ENCODE assay signal across 20 cellular contexts in genomic region chr20:43461894-43462293, GRCh38. TPM values are rescaled to one million over a fixed set of nuclear protein-coding genes. Genes with fewer than 3 reads are reported as not detected.
DNase-seq lines count a peak whose midpoint lies in the region; ATAC-seq, FAIRE-seq and TF ChIP-seq lines count a peak whose summit lies in the region.
"Had no signal": no experiment of that assay in that cellular context is flagged by ENCODE, and none has a peak within 500 bp of the region (broad histone marks: within the 10 kb centered on the region; RNA-seq: fewer than 3 reads in every experiment).

No MANE protein-coding gene starts in this region.

- H3K9me3 ChIP-seq in DND-41 (ENCODE audit: insufficient read depth, low read length, severe bottlenecking) = no peaks in the 10 kb centered on the region
- H3K9me3 ChIP-seq in Loucy (ENCODE audit: insufficient read depth, low read depth, low read length) = no peaks in the 10 kb centered on the region
- H3K9me3 ChIP-seq in adipocyte (ENCODE audit: control insufficient read depth, low read length) = no peaks in the 10 kb centered on the region
- H3K9me3 ChIP-seq in neural progenitor cell (ENCODE audit: low read depth) = no peaks in the 10 kb centered on the region
- no peaks in the 10 kb centered on the region for H3K9me3 ChIP-seq in kidney (ENCODE audit: control insufficient read depth in 1 of 2, low read length in 2 of 2)

- peak overlapping the region; percentile 17; the same call in 1 of the 2 replicates for H3K4me2 ChIP-seq in DND-41 (ENCODE audit: insufficient read depth, low read length)
- peak overlapping the region; percentile 100 for H3K4me2 ChIP-seq in Loucy (ENCODE audit: low read depth, low read length, poor library complexity, severe bottlenecking)
- no peak overlapping the region for H3K4me2 ChIP-seq in neural progenitor cell

- peaks cover 60% of the 10 kb centered on the region for H3K79me2 ChIP-seq in DND-41 (ENCODE audit: insufficient read depth, low read length)
- peaks cover 69% of the 10 kb centered on the region for H3K79me2 ChIP-seq in Loucy (ENCODE audit: insufficient read depth, low read length)
- H3K79me2 ChIP-seq in neural progenitor cell (ENCODE audit: low read depth) = peaks cover 62% of the 10 kb centered on the region

- H3K4me3 ChIP-seq in DND-41 (ENCODE audit: low read depth in 1 of 2, low read length in 2 of 2) (no peak overlapping the region), Loucy (ENCODE audit: low read length, poor library complexity, severe bottlenecking) (peak overlapping the region; percentile 45), adipocyte (ENCODE audit: low read length) (no peak overlapping the region), neural progenitor cell (peak overlapping the region; percentile 13), kidney (ENCODE audit: low read length in 2 of 2) (no peak overlapping the region)
- H3K4me3 ChIP-seq: GM23248 had no signal

- no peak overlapping the region for H2AFZ ChIP-seq in DND-41 (ENCODE audit: low read depth, low read length)
- no peak overlapping the region for H2AFZ ChIP-seq in Loucy (ENCODE audit: low read length)
- H2AFZ ChIP-seq in neural progenitor cell (replicated peaks) = no peak overlapping the region
- H2AFZ ChIP-seq: GM23248 had no signal

- H3K36me3 Mint-ChIP-seq in neural progenitor cell = peaks cover 54% of the 10 kb centered on the region
- H3K36me3 Mint-ChIP-seq in T-helper 2 cell treated with Interferon-gamma antibody and Interleukin-4, amounts not matched to agents 5 μg/mL and 100 μg/mL, for 36 hours (ENCODE audit: low read depth) = peaks cover 77% of the 10 kb centered on the region

- H3K27ac ChIP-seq in DND-41 (ENCODE audit: low read length) (no peak overlapping the region), neural progenitor cell (peak overlapping the region; percentile 8), kidney (ENCODE audit: low read depth in 2 of 2, low read length in 2 of 2) (no peak overlapping the region)
- H3K27ac ChIP-seq: brain microvascular endothelial cell, epithelial cell of prostate, GM23248 had no signal

- H3K9ac ChIP-seq in DND-41 (ENCODE audit: low read depth, low read length) = no peak overlapping the region
- H3K9ac ChIP-seq in Loucy (ENCODE audit: low read depth, low read length, poor library complexity, severe bottlenecking) = peak overlapping the region; percentile 21
- peak overlapping the region; percentile 35 for H3K9ac ChIP-seq in adipocyte (ENCODE audit: low read length)
- no peak overlapping the region for H3K9ac ChIP-seq in neural progenitor cell
- no peak overlapping the region for H3K9ac ChIP-seq in kidney (ENCODE audit: low read length in 2 of 2)
- H3K9ac ChIP-seq: GM23248 had no signal

- H3K9me2 ChIP-seq in Loucy (replicated peaks; ENCODE audit: low read depth, low read length) = no peaks in the 10 kb centered on the region

- H4K20me1 ChIP-seq in DND-41 (ENCODE audit: insufficient read depth, low read length) = peaks cover 75% of the 10 kb centered on the region
- peaks cover 75% of the 10 kb centered on the region for H4K20me1 ChIP-seq in Loucy (ENCODE audit: insufficient read depth, low read length, poor library complexity, severe bottlenecking)
- peaks cover 64% of the 10 kb centered on the region for H4K20me1 ChIP-seq in neural progenitor cell (ENCODE audit: low read depth)

- H3F3A ChIP-seq in Loucy (ENCODE audit: low read depth) = no peaks in the 10 kb centered on the region; the same call in 1 of the 2 replicates
- H3F3A ChIP-seq in neural progenitor cell (ENCODE audit: low read depth) = peaks cover 68% of the 10 kb centered on the region

- peaks cover 83% of the 10 kb centered on the region for H3K36me3 ChIP-seq in DND-41 (ENCODE audit: insufficient read depth, low read length)
- H3K36me3 ChIP-seq in Loucy (ENCODE audit: insufficient read depth, low read length) = peaks cover 70% of the 10 kb centered on the region
- H3K36me3 ChIP-seq in adipocyte (ENCODE audit: control insufficient read depth, insufficient read depth, low read length, severe bottlenecking) = peaks cover 80% of the 10 kb centered on the region
- H3K36me3 ChIP-seq in neural progenitor cell = peaks cover 21% of the 10 kb centered on the region
- peaks cover 36 to 62% of the 10 kb centered on the region in 2 donors for H3K36me3 ChIP-seq in kidney (ENCODE audit: control insufficient read depth in 1 of 2, insufficient read depth in 2 of 2, low read length in 2 of 2)

- DNase-seq in DND-41 = no peak
- no peak for DNase-seq in adipocyte (ENCODE audit: low read depth)
- no peak for DNase-seq in neural progenitor cell (ENCODE audit: low spot score)
- no peak for DNase-seq in kidney
- no peak for DNase-seq in mucosa of gallbladder (ENCODE audit: low spot score)
- DNase-seq in T-helper 2 cell treated with Interferon-gamma antibody and Interleukin-4, amounts not matched to agents 5 μg/mL and 100 μg/mL, for 36 hours (ENCODE audit: low spot score) = no peak
- DNase-seq: activated CD8-positive, alpha-beta memory T cell treated with anti-CD3 and anti-CD28 coated beads for 24 hours; activated T-cell treated with anti-CD3 and anti-CD28 coated beads, Interleukin-2, amount 50 U/mL, for 48 hours; brain microvascular endothelial cell; GM23248; MM.1S; NCI-H1417 treated with DMSO at 0.1 percent for 48 hours; NCI-H446 treated with DMSO at 0.1 percent for 48 hours; Right ventricle myocardium superior; stimulated activated CD4-positive, alpha-beta T cell treated with anti-CD3 and anti-CD28 coated beads, Interleukin-12 subunit alpha, Interleukin-12 subunit beta, amount 100 ng/mL, for 4 hours; stimulated activated CD4-positive, alpha-beta T cell treated with anti-CD3 and anti-CD28 coated beads, Interleukin-4, amount 100 ng/mL, for 4 hours; stimulated activated naive CD4-positive, alpha-beta T cell treated with Interleukin-2 at 50 U/mL for 16 hours; T1000 had no signal

- no peak for TF ChIP-seq CTCF in DND-41 (IDR thresholded peaks at IDR 0.05; ENCODE audit: borderline replicate concordance, extremely low read depth, low read length, poor library complexity, severe bottlenecking)
- no peak for TF ChIP-seq CTCF in Loucy (conservative IDR thresholded peaks at IDR 0.05; ENCODE audit: low read length)
- no peak for TF ChIP-seq CTCF in neural progenitor cell (IDR thresholded peaks at IDR 0.05)
- no peak for TF ChIP-seq CTCF in kidney (IDR thresholded peaks at IDR 0.05; ENCODE audit: borderline replicate concordance, extremely low read depth, insufficient read depth)

- no peak overlapping the region for H3K4me3 Mint-ChIP-seq in neural progenitor cell
- H3K4me3 Mint-ChIP-seq in T-helper 2 cell treated with Interferon-gamma antibody and Interleukin-4, amounts not matched to agents 5 μg/mL and 100 μg/mL, for 36 hours = no peak overlapping the region

- H3K4me1 ChIP-seq in DND-41 (ENCODE audit: insufficient read depth, low read length) (peaks cover 34% of the 10 kb centered on the region), Loucy (ENCODE audit: insufficient read depth, low read length, poor library complexity, severe bottlenecking) (peaks cover 43% of the 10 kb centered on the region), adipocyte (ENCODE audit: control insufficient read depth, insufficient read depth, low read length) (peaks cover 33% of the 10 kb centered on the region), neural progenitor cell (peaks cover 13% of the 10 kb centered on the region), kidney (ENCODE audit: control insufficient read depth in 1 of 2, insufficient read depth in 1 of 2, low read depth in 1 of 2, low read length in 2 of 2) (peaks cover 8 to 11% of the 10 kb centered on the region in 2 donors)

- peaks cover 19% of the 10 kb centered on the region for H3K4me1 Mint-ChIP-seq in neural progenitor cell
- peaks cover 20% of the 10 kb centered on the region for H3K4me1 Mint-ChIP-seq in T-helper 2 cell treated with Interferon-gamma antibody and Interleukin-4, amounts not matched to agents 5 μg/mL and 100 μg/mL, for 36 hours (ENCODE audit: low read depth)

- no peak overlapping the region for H3K27ac Mint-ChIP-seq in neural progenitor cell
- H3K27ac Mint-ChIP-seq in T-helper 2 cell treated with Interferon-gamma antibody and Interleukin-4, amounts not matched to agents 5 μg/mL and 100 μg/mL, for 36 hours = no peak overlapping the region

- intact Hi-C loops in kidney (cut with DNase I) = no loop called here

- peaks cover 5% of the 10 kb centered on the region for H3K27me3 Mint-ChIP-seq in neural progenitor cell (ENCODE audit: insufficient read depth, low read depth)
- H3K27me3 Mint-ChIP-seq in T-helper 2 cell treated with Interferon-gamma antibody and Interleukin-4, amounts not matched to agents 5 μg/mL and 100 μg/mL, for 36 hours (ENCODE audit: low read depth) = no peaks in the 10 kb centered on the region

- ATAC-seq in DND-41 (ENCODE audit: insufficient read depth, low read depth) = no peak

- no peaks in the 10 kb centered on the region for H3K27me3 ChIP-seq in DND-41 (ENCODE audit: insufficient read depth, low read length, poor library complexity)
- H3K27me3 ChIP-seq in Loucy (ENCODE audit: insufficient read depth, low read length, poor library complexity, severe bottlenecking) = peaks cover 3% of the 10 kb centered on the region
- no peaks in the 10 kb centered on the region for H3K27me3 ChIP-seq in adipocyte (replicated peaks; ENCODE audit: control insufficient read depth, insufficient read depth, low read length)
- H3K27me3 ChIP-seq in neural progenitor cell = no peaks in the 10 kb centered on the region
- H3K27me3 ChIP-seq: brain microvascular endothelial cell had no signal

- no peaks in the 10 kb centered on the region for H3K9me3 Mint-ChIP-seq in neural progenitor cell
- H3K9me3 Mint-ChIP-seq in T-helper 2 cell treated with Interferon-gamma antibody and Interleukin-4, amounts not matched to agents 5 μg/mL and 100 μg/mL, for 36 hours = no peaks in the 10 kb centered on the region

- FAIRE-seq in kidney (lab: Jason Lieb, UNC) = no peak

RNA-seq across cellular contexts. Expression of gene SRSF6, which starts 4.2 kb away (rescaled TPM):
- total RNA-seq in neural progenitor cell (ENCODE audit: low replicate concordance) = 79.6 and 86.1 TPM in 2 replicates
- 131 TPM for total RNA-seq in kidney
- 84.9 TPM for polyA plus RNA-seq in kidney (ENCODE audit: insufficient read depth, low read depth, low replicate concordance)
- total RNA-seq in mucosa of gallbladder = 151 TPM

RNA-seq across cellular contexts. Expression of gene L3MBTL1, which starts 45.6 kb away (rescaled TPM):
- total RNA-seq in neural progenitor cell (ENCODE audit: low replicate concordance) (27.6 and 51.4 TPM in 2 replicates), kidney (16.2 TPM), mucosa of gallbladder (23.2 TPM)
- polyA plus RNA-seq in kidney (ENCODE audit: insufficient read depth, low read depth, low replicate concordance) = 4.8 TPM

Comparison
In these comparisons a context has a peak if more than half of its experiments do, and no peak if none do; other contexts are left out.
1. H3K4me3 ChIP-seq: peak in Loucy (single experiment) and neural progenitor cell (single experiment); none in DND-41 (0 of 2), adipocyte (single experiment) and kidney (0 of 2).
2. H3K9ac ChIP-seq: peak in Loucy (single experiment) and adipocyte (single experiment); none in DND-41 (single experiment), neural progenitor cell (single experiment) and kidney (0 of 2).